Comparison of ENCODE assay signal across 1 cellular context in genomic region chr10:69464801-69465401, GRCh38.
TF ChIP-seq lines count a peak whose summit lies in the region.

No MANE protein-coding gene starts in this region.

TF ChIP-seq in K562, 482 proteins besides CTCF, POLR2A, EP300 and RAD21 (continued from another document):
- TF ChIP-seq HBP1 (CRISPR knock-in tag; IDR thresholded peaks at IDR 0.05) (no peak), CREB1 (IDR thresholded peaks at IDR 0.05) (no peak), CREB1 (CRISPR knock-in tag; IDR thresholded peaks at IDR 0.05) (no peak), REST (CRISPR knock-in tag; IDR thresholded peaks at IDR 0.05; ENCODE audit: low read depth) (no peak), KAT8 (IDR thresholded peaks at IDR 0.05; ENCODE audit: low read depth) (no peak), HNRNPLL (IDR thresholded peaks at IDR 0.05; ENCODE audit: low read depth, low read length, poor library complexity, severe bottlenecking) (no peak), ZBTB8A (IDR thresholded peaks at IDR 0.05; ENCODE audit: partially characterized antibody) (no peak), DEAF1 (CRISPR knock-in tag; IDR thresholded peaks at IDR 0.05) (no peak), HMGXB4 (CRISPR knock-in tag; IDR thresholded peaks at IDR 0.05) (no peak), PHB (CRISPR knock-in tag; IDR thresholded peaks at IDR 0.05) (no peak), SREBF1 (IDR thresholded peaks at IDR 0.05; ENCODE audit: borderline replicate concordance, low read depth, low read length) (no peak), ZNF134 (CRISPR knock-in tag; conservative IDR thresholded peaks at IDR 0.05) (no peak), HES1 (IDR thresholded peaks at IDR 0.05; ENCODE audit: low read depth) (no peak)
TF ChIP-seq in K562: peak in this region for 0.
